7 cellular contexts compared by ENCODE assay signal in the genomic region with DNA sequence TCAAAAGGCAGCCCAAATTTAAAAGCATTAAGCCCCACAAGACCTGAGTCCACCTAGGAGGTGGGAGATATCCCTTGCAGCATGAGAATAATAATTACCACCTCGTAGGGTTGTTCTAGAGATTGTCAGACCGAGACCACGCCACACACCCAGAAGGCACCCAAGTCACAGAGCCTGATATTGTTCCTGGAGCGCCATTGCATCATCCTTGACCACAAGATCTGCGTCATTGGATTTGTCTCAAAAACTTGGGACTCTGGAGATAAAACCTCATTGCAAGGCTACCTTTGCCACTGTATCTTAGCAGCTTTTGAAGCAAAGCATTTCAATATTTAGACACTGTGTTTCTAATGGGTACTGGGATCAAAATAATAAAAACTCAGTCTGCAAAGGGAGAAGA. TPM values are rescaled to one million over a fixed set of nuclear protein-coding genes. Genes with fewer than 3 reads are reported as not detected.
DNase-seq lines count a peak whose midpoint lies in the region; ATAC-seq, FAIRE-seq and TF ChIP-seq lines count a peak whose summit lies in the region.

No MANE protein-coding gene starts in this region.

- TF ChIP-seq CTCF in MCF 10A (IDR thresholded peaks at IDR 0.05; ENCODE audit: unreplicated experiment) (no peak), pancreas (IDR thresholded peaks at IDR 0.05) (no peak)

- no peaks in the 10 kb centered on the region for H3K36me3 ChIP-seq in pancreas

- H3K27me3 Mint-ChIP-seq in MCF 10A (ENCODE audit: insufficient read depth, unreplicated experiment), result no peaks in the 10 kb centered on the region

- H3K4me1 Mint-ChIP-seq in MCF 10A (ENCODE audit: insufficient read depth, unreplicated experiment), result peaks cover 14% of the 10 kb centered on the region

- intact Hi-C loops in MCF 10A (cut with micrococcal nuclease), result loop anchor here (2.0 kb wide), 1 partner anchor 29 kb away; the partner anchor contains the start of gene PPP2R5C
- intact Hi-C loops in pancreas (cut with DNase I), result no loop called here
- intact Hi-C loops in right cardiac atrium (cut with DNase I), result no loop called here

- H3K4me1 ChIP-seq in pancreas (peaks cover 12 to 19% (median 12%) of the 10 kb centered on the region in 3 donors), right cardiac atrium (ENCODE audit: control insufficient read depth, insufficient read depth, low read length) (no peaks in the 10 kb centered on the region)

- no peak for TF ChIP-seq POLR2A in GM12891 (IDR thresholded peaks at IDR 0.05; ENCODE audit: low read depth, low read length)

- CTCF ChIA-PET in MCF 10A (lab: Yijun Ruan, JAX), result interaction anchor here (0.7 to 1.9 kb wide), 2 partner anchors 28 to 39 kb away, joined by 3 to 4 read pairs; no protein-coding TSS in a partner anchor

- H3K27me3 ChIP-seq in pancreas (no peaks in the 10 kb centered on the region), right cardiac atrium (ENCODE audit: control insufficient read depth, insufficient read depth) (no peaks in the 10 kb centered on the region)

- peak overlapping the region; percentile 77 to 93 (median 80) for H3K27ac ChIP-seq in pancreas
- H3K27ac ChIP-seq in right cardiac atrium (ENCODE audit: low read length), result no peak overlapping the region

- POLR2A ChIA-PET in MCF 10A (lab: Yijun Ruan, JAX), result interaction anchor here (0.7 to 3.5 kb wide), 14 partner anchors 10 to 577 kb away, joined by 3 to 50 read pairs (median 6); partner anchors contain the start of gene PPP2R5C

- peak overlapping the region; percentile 71 for H3K4me3 Mint-ChIP-seq in MCF 10A (ENCODE audit: unreplicated experiment)

- TSS peak; percentile 72 for BruUV-seq in MCF 10A (replicated peaks; lab: Mats Ljungman, UMichigan)

- H3K4me3 ChIP-seq in pancreas, result peak overlapping the region in 1 of 4 donors; percentile 2
- H3K4me3 ChIP-seq in right cardiac atrium (ENCODE audit: low read length), result no peak overlapping the region

- 91 to 94% methylated on average over 5 of the region's 5 CpGs for WGBS in pancreas, 2 donors
- 83% methylated on average over 5 of the region's 5 CpGs for WGBS in right cardiac atrium

- H3K36me3 Mint-ChIP-seq in MCF 10A (ENCODE audit: insufficient read depth, unreplicated experiment), result no peaks in the 10 kb centered on the region

- H3K9me3 ChIP-seq in pancreas, result no peaks in the 10 kb centered on the region
- H3K9me3 ChIP-seq in right cardiac atrium (ENCODE audit: control insufficient read depth, low read length), result no peaks in the 10 kb centered on the region

- no peak for ATAC-seq in pancreas
- no peak for ATAC-seq in right cardiac atrium

- DNase-seq in GM12891 (ENCODE audit: insufficient read length, low spot score) (no peak), MV-4-11 (lab: John Stamatoyannopoulos, UW) (peak; percentile 51), MCF 10A (ENCODE audit: unreplicated experiment) (peak; percentile 90), pancreas (no peak), right cardiac atrium (no peak), occipital lobe (lab: John Stamatoyannopoulos, UW) (no peak), RCC 7860 (ENCODE audit: low spot score) (no peak)

- peak; percentile 55 for FAIRE-seq in GM12891 (lab: Jason Lieb, UNC)
- no peak for FAIRE-seq in pancreas (lab: Jason Lieb, UNC)
- no peak for FAIRE-seq in RCC 7860 (lab: Jason Lieb, UNC)

- H3K27ac Mint-ChIP-seq in MCF 10A (ENCODE audit: low read depth, unreplicated experiment), result peak overlapping the region; percentile 96

- H3K9me3 Mint-ChIP-seq in MCF 10A (ENCODE audit: unreplicated experiment), result no peaks in the 10 kb centered on the region

TF ChIP-seq in GM12891, 5 proteins besides CTCF, POLR2A, EP300 and RAD21:
- no peak for TF ChIP-seq TAF1 (IDR thresholded peaks at IDR 0.05; ENCODE audit: low read depth, low read length)
- no peak for TF ChIP-seq PAX5 (IDR thresholded peaks at IDR 0.05; ENCODE audit: insufficient read depth, low read length, severe bottlenecking)
- no peak for TF ChIP-seq POLR2AphosphoS5 (IDR thresholded peaks at IDR 0.05; ENCODE audit: low read depth, low read length)
- TF ChIP-seq SPI1 (IDR thresholded peaks at IDR 0.05; ENCODE audit: low read depth, low read length), result no peak

RNA-seq across cellular contexts. Expression of gene PPP2R5C, which starts 29.4 kb away (rescaled TPM):
- polyA plus RNA-seq in GM12891 (2012; ENCODE audit: low read depth, missing spikeins), result 87.1 TPM
- 118 and 122 TPM in 2 replicates for total RNA-seq in MCF 10A (2022)
- total RNA-seq in pancreas, result 10 to 100 TPM; 49.8 to 76.1 (median 62.6) TPM
- 10 to 100 TPM; 41.6 to 47.5 TPM for polyA plus RNA-seq in pancreas
- total RNA-seq in right cardiac atrium, result 100 to 1,000 TPM; 141 to 158 (median 146) TPM
- 100.0 TPM for polyA plus RNA-seq in right cardiac atrium
- total RNA-seq in occipital lobe, result 166 TPM

Comparison
In these comparisons a context has a peak if more than half of its experiments do, and no peak if none do; other contexts are left out.
1. DNase-seq: peak in MV-4-11 (single experiment) and MCF 10A (single experiment); none in GM12891 (single experiment), pancreas (0 of 6), right cardiac atrium (0 of 3), occipital lobe (single experiment) and RCC 7860 (single experiment).